8 cellular contexts compared by ENCODE assay signal in genomic region chr19:40603071-40603718, GRCh38.
DNase-seq lines count a peak whose midpoint lies in the region; ATAC-seq and FAIRE-seq lines count a peak whose summit lies in the region.

No MANE protein-coding gene starts in this region.

- H3K27ac ChIP-seq in mucosa of rectum (ENCODE audit: low read depth in 2 of 2, low read length in 2 of 2), result peak overlapping the region; percentile 97

- H3K4me1 ChIP-seq in mucosa of rectum (ENCODE audit: control insufficient read depth in 2 of 2, insufficient read depth in 2 of 2, low read length in 2 of 2), result peaks cover 64 to 71% of the 10 kb centered on the region in 2 donors

- no peak for FAIRE-seq in HTR-8/SVneo (lab: Jason Lieb, UNC)

- H3K9ac ChIP-seq in mucosa of rectum (ENCODE audit: low read depth in 1 of 2, low read length in 2 of 2), result peak overlapping the region; percentile 58 to 86

- H3K27me3 ChIP-seq in mucosa of rectum (ENCODE audit: control insufficient read depth in 2 of 2, insufficient read depth in 2 of 2, low read length in 2 of 2), result peaks cover 10 to 18% of the 10 kb centered on the region in 2 donors

- DNase-seq in DMS79 (lab: John Stamatoyannopoulos, UW) (peak; percentile 51), NCI-H2029 (lab: John Stamatoyannopoulos, UW) (peak; percentile 46), cerebellar cortex (ENCODE audit: low spot score) (peak; percentile 23), HTR-8/SVneo (ENCODE audit: insufficient read length, low spot score) (no peak), NCI-H1092 treated with DMSO at 0.1 percent for 48 hours (lab: John Stamatoyannopoulos, UW) (no peak), hippocampal formation (lab: John Stamatoyannopoulos, UW) (no peak)

- no peak for ATAC-seq in HG03565 (IDR thresholded peaks at IDR 0.05; ENCODE audit: unreplicated experiment)

- H3K36me3 ChIP-seq in mucosa of rectum (ENCODE audit: control insufficient read depth in 2 of 2, insufficient read depth in 2 of 2, low read length in 2 of 2), result no peaks in the 10 kb centered on the region

- no peaks in the 10 kb centered on the region for H3K9me3 ChIP-seq in mucosa of rectum (ENCODE audit: control insufficient read depth in 2 of 2, low read length in 2 of 2)

- H3K4me3 ChIP-seq in mucosa of rectum (ENCODE audit: low read length in 2 of 2), result peak overlapping the region; percentile 70 to 74

Comparison
In these comparisons a context has a peak if more than half of its experiments do, and no peak if none do; other contexts are left out.
1. DNase-seq: peak in DMS79 (single experiment), NCI-H2029 (single experiment) and cerebellar cortex (single experiment); none in HTR-8/SVneo (single experiment), NCI-H1092 treated with DMSO at 0.1 percent for 48 hours (single experiment) and hippocampal formation (0 of 2).